ENCODE assay signal across 18 cellular contexts in the genomic region with DNA sequence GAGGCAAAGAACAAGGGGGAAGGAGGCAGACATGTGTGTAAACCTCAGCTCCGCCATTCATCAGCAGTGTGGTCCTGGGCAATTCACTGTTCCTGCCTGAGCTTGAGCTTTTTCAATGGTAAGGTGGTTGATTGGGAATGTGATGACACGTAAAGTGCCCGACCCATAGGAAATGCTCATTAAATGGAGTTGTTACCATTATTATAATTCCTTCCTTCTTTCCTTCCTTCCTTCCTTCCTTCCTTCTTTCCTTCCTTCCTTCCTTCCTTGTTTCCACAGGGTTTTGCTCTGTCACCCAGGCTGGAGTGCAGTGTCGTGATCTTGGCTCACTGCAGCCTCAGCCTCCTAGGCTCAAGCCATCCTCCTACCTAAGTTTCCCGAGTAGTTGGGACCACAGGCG. TPM values are rescaled to one million over a fixed set of nuclear protein-coding genes. Genes with fewer than 3 reads are reported as not detected.
"Had no signal": no experiment of that assay in that cellular context is flagged by ENCODE, and none has a peak within 500 bp of the region (broad histone marks: within the 10 kb centered on the region; RNA-seq: fewer than 3 reads in every experiment).

No MANE protein-coding gene starts in this region.

- H3K27ac ChIP-seq: hepatocyte, neural progenitor cell, ovary, right atrium auricular region, skin epidermis had no signal

- H3K36me3 Mint-ChIP-seq: natural killer cell treated with Interleukin-12 subunit alpha and Interleukin-12 subunit beta and Interleukin-15 and Interleukin-18, amount 100 ng/mL, for 72 hours; neural progenitor cell; type B pancreatic cell had no signal

- H3K4me3 Mint-ChIP-seq: natural killer cell treated with Interleukin-12 subunit alpha and Interleukin-12 subunit beta and Interleukin-15 and Interleukin-18, amount 100 ng/mL, for 72 hours; neural progenitor cell; stimulated activated naive B cell treated with anti-CD40 and anti-IgM and Interleukin-4, amounts not matched to agents 10 μg/mL and 1 μg/mL and 100 μg/mL, for 72 hours; stimulated activated naive CD8-positive, alpha-beta T cell treated with anti-CD3 and anti-CD28 coated beads, Interleukin-15, amount 100 ng/mL, for 72 hours; type B pancreatic cell had no signal

- H3K9me3 Mint-ChIP-seq: natural killer cell treated with Interleukin-12 subunit alpha and Interleukin-12 subunit beta and Interleukin-15 and Interleukin-18, amount 100 ng/mL, for 72 hours; neural progenitor cell; stimulated activated naive B cell treated with anti-CD40 and anti-IgM and Interleukin-4, amounts not matched to agents 10 μg/mL and 1 μg/mL and 100 μg/mL, for 72 hours; stimulated activated naive CD8-positive, alpha-beta T cell treated with anti-CD3 and anti-CD28 coated beads, Interleukin-15, amount 100 ng/mL, for 72 hours; type B pancreatic cell had no signal

- DNase-seq: effector CD8-positive, alpha-beta T cell; foreskin melanocyte; left colon; left ventricle myocardium superior; mesenchymal stem cell; ovary; sigmoid colon; stimulated activated CD4-positive, alpha-beta T cell treated with anti-CD3 and anti-CD28 coated beads, Interleukin-2, amount 100 ng/mL, for 24 hours; stimulated activated CD4-positive, alpha-beta T cell treated with anti-CD3 and anti-CD28 coated beads, Interleukin-4, amount 100 ng/mL, for 4 hours; stimulated activated naive B cell treated with anti-CD40 and anti-IgM and Interleukin-4, amounts not matched to agents 10 μg/mL and 1 μg/mL and 100 μg/mL, for 72 hours; stimulated activated naive CD8-positive, alpha-beta T cell treated with anti-CD3 and anti-CD28 coated beads, Interleukin-15, amount 100 ng/mL, for 72 hours had no signal

- H3K27ac Mint-ChIP-seq: natural killer cell treated with Interleukin-12 subunit alpha and Interleukin-12 subunit beta and Interleukin-15 and Interleukin-18, amount 100 ng/mL, for 72 hours; neural progenitor cell; stimulated activated naive B cell treated with anti-CD40 and anti-IgM and Interleukin-4, amounts not matched to agents 10 μg/mL and 1 μg/mL and 100 μg/mL, for 72 hours; type B pancreatic cell had no signal

- H3K27me3 ChIP-seq: hepatocyte, neural progenitor cell, ovary, right atrium auricular region, sigmoid colon had no signal

- H3K4me1 Mint-ChIP-seq: stimulated activated naive B cell treated with anti-CD40 and anti-IgM and Interleukin-4, amounts not matched to agents 10 μg/mL and 1 μg/mL and 100 μg/mL, for 72 hours; stimulated activated naive CD8-positive, alpha-beta T cell treated with anti-CD3 and anti-CD28 coated beads, Interleukin-15, amount 100 ng/mL, for 72 hours had no signal

RNA-seq across cellular contexts. Expression of a gene that starts 4.3 kb away (rescaled TPM):
- total RNA-seq: dermis microvascular lymphatic vessel endothelial cell; hepatocyte; natural killer cell treated with Interleukin-12 subunit alpha and Interleukin-12 subunit beta and Interleukin-15 and Interleukin-18, amount 100 ng/mL, for 72 hours had no signal

RNA-seq across cellular contexts. Expression of a gene that starts 33.3 kb away (rescaled TPM):
- total RNA-seq: hepatocyte had no signal
